Comparison of ENCODE assay signal across 26 cellular contexts in the genomic region with DNA sequence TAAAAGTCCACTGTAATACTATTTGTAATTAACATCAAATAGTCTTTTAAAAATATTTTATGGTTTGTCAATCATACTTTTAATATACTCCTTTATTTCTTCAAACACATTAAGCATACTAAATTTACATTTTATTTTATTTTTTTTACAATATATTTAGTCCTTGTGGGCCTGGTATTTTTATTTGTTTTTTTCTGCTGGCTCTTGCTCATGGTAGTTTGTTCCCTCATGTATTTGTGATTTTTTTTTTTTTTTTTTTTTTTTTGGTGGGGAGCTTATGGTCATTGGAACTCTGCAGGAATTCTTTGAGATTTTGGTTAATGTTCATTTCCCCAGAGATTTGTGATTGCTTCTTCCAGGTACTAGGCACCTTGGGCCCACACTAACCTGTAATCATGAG.
"Had no signal": no experiment of that assay in that cellular context is flagged by ENCODE, and none has a peak within 500 bp of the region (broad histone marks: within the 10 kb centered on the region; RNA-seq: fewer than 3 reads in every experiment).

No MANE protein-coding gene starts in this region.

- H3K27ac ChIP-seq: stomach, suprapubic skin, testis, thoracic aorta, thyroid gland, tibial artery, tibial nerve, transverse colon, upper lobe of left lung, upper lobe of right lung, uterus, vagina had no signal

- H3K4me3 ChIP-seq: stomach, suprapubic skin, testis, thoracic aorta, thyroid gland, tibial artery, tibial nerve, transverse colon, upper lobe of left lung, upper lobe of right lung, uterus, vagina had no signal

- H3K4me1 ChIP-seq: suprapubic skin, testis, thyroid gland, tibial nerve, transverse colon, upper lobe of left lung, upper lobe of right lung, uterus, vagina had no signal

- H3K36me3 ChIP-seq: stomach, suprapubic skin, thoracic aorta, thyroid gland, tibial artery, tibial nerve, transverse colon, upper lobe of left lung, upper lobe of right lung, uterus, vagina had no signal

- H3K27me3 ChIP-seq: stomach, suprapubic skin, testis, thyroid gland, tibial artery, tibial nerve, transverse colon, upper lobe of left lung, upper lobe of right lung, uterus, vagina had no signal

- H3K9me3 ChIP-seq: testis, thoracic aorta, thyroid gland, transverse colon, upper lobe of right lung, uterus, vagina had no signal

- FAIRE-seq: urothelium cell line had no signal

- ATAC-seq: stimulated activated effector memory CD8-positive, alpha-beta T cell treated with anti-CD3 and anti-CD28 coated beads, Interleukin-12 subunit alpha, Interleukin-12 subunit beta, amount 100 ng/mL, for 72 hours; stimulated activated memory B cell treated with anti-CD40 and anti-IgM and Interleukin-4, amounts not matched to agents 10 μg/mL and 1 μg/mL and 100 μg/mL, for 72 hours; stimulated activated naive B cell treated with anti-CD40 and anti-IgM and Interleukin-4, amounts not matched to agents 10 μg/mL and 1 μg/mL and 100 μg/mL, for 72 hours; stimulated activated naive CD8-positive, alpha-beta T cell treated with anti-CD3 and anti-CD28 coated beads, Interleukin-15, amount 100 ng/mL, for 72 hours; stimulated activated naive CD8-positive, alpha-beta T cell treated with anti-CD3 and anti-CD28 coated beads, Interleukin-15, Interleukin-2, amounts not matched to agents 100 U/mL and 50 U/mL, for 24 hours; upper lobe of right lung had no signal

- DNase-seq: stimulated activated CD4-positive, alpha-beta T cell treated with anti-CD3 and anti-CD28 coated beads, Interleukin-2, amount 100 ng/mL, for 48 hours; stimulated activated CD4-positive, alpha-beta T cell treated with anti-CD3 and anti-CD28 coated beads, Interleukin-4, amount 100 ng/mL, for 1 hour; stimulated activated CD4-positive, alpha-beta T cell treated with anti-CD3 and anti-CD28 coated beads, Interleukin-4, amount 100 ng/mL, for 24 hours; stimulated activated CD4-positive, alpha-beta T cell treated with anti-CD3 and anti-CD28 coated beads, Interleukin-4, amount 100 ng/mL, for 4 hours; stimulated activated CD8-positive, alpha-beta memory T cell treated with anti-CD3 and anti-CD28 coated beads, Interleukin-4, amount 100 ng/mL, for 48 hours; stimulated activated naive B cell treated with anti-CD40 and anti-IgM and Interleukin-4, amounts not matched to agents 10 μg/mL and 1 μg/mL and 100 μg/mL, for 72 hours; stimulated activated naive CD4-positive, alpha-beta T cell; stimulated activated naive CD4-positive, alpha-beta T cell treated with Interleukin-2 at 50 U/mL for 16 hours; stimulated activated naive CD8-positive, alpha-beta T cell treated with anti-CD3 and anti-CD28 coated beads, Interleukin-15, amount 100 ng/mL, for 72 hours; stimulated activated naive CD8-positive, alpha-beta T cell treated with anti-CD3 and anti-CD28 coated beads, Interleukin-15, Interleukin-2, amounts not matched to agents 100 U/mL and 50 U/mL, for 24 hours; stomach; substantia nigra; testis; thyroid gland; tibial artery; transverse colon; upper lobe of left lung; upper lobe of right lung; uterus had no signal
